In the genomic region with DNA sequence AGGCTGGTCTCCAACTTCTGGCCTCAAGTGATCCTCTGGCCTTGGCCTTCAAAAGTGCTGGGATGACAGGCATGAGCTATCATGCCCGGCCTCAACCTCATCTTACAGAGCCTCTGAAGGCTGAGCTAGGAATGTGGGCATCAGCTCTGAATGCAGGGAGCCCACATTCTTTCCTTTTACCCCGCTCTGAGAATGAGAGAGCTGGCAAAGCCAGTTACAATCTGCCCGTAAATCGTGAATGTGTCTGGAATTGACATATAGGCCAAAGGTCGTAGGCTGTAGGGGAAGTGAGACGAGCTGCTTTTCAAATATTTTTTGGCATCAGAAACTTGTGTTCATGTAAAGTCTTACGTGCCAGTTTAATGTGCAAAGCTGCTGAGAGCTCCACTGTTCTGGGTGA, we compare ENCODE assay signal across 24 cellular contexts. TPM values are rescaled to one million over a fixed set of nuclear protein-coding genes. Genes with fewer than 3 reads are reported as not detected.
DNase-seq lines count a peak whose midpoint lies in the region; ATAC-seq and TF ChIP-seq lines count a peak whose summit lies in the region.
"Had no signal": no experiment of that assay in that cellular context is flagged by ENCODE, and none has a peak within 500 bp of the region (broad histone marks: within the 10 kb centered on the region; RNA-seq: fewer than 3 reads in every experiment).

No MANE protein-coding gene starts in this region.

- H4K12ac ChIP-seq in trophoblast cell (ENCODE audit: low read depth, low read length): no peak overlapping the region

- TF ChIP-seq CTCF in Peyer's patch (IDR thresholded peaks at IDR 0.05): no peak
- TF ChIP-seq CTCF in foreskin keratinocyte (conservative IDR thresholded peaks at IDR 0.05): no peak

- peak in 1 of 3 donors; percentile 49 for DNase-seq in Peyer's patch
- DNase-seq in foreskin keratinocyte: peak; percentile 32 to 59
- peak in 1 of 2 donors; percentile 34 for DNase-seq in trophoblast cell
- no peak for DNase-seq in Karpas-422
- DNase-seq in COLO668 (lab: John Stamatoyannopoulos, UW; ENCODE audit: unreplicated experiment): no peak
- DNase-seq: activated T-cell treated with anti-CD3 and anti-CD28 coated beads, Interleukin-2, amount 50 U/mL, for 1 hour; BE2C; Calu3; endodermal cell; IMR-90; left ventricle myocardium superior; NCI-H1694 treated with DMSO at 0.1 percent for 48 hours; NCI-H526; stimulated activated CD4-positive, alpha-beta T cell treated with anti-CD3 and anti-CD28 coated beads, Interleukin-2, amount 100 ng/mL, for 48 hours; stimulated activated naive B cell treated with anti-CD40 and anti-IgM and Interleukin-4, amounts not matched to agents 10 μg/mL and 1 μg/mL and 100 μg/mL, for 72 hours had no signal

- no CpG with 5 or more reads among the region's 7 CpGs for WGBS in trophoblast cell (ENCODE audit: extremely low coverage, insufficient coverage, insufficient read length)

- H4K91ac ChIP-seq in trophoblast cell (ENCODE audit: low read depth, low read length): no peak overlapping the region

- H3K79me1 ChIP-seq in trophoblast cell (ENCODE audit: low read length): no peaks in the 10 kb centered on the region

- no peak overlapping the region for H3K9ac ChIP-seq in BLaER1 treated with 17β-estradiol and CSF1 and Interleukin-3, amounts not matched to agents 10 nM and 100 nM
- H3K9ac ChIP-seq in trophoblast cell (ENCODE audit: low read length): no peak overlapping the region
- H3K9ac ChIP-seq in Karpas-422 (ENCODE audit: low read length): no peak overlapping the region

- H4K8ac ChIP-seq in trophoblast cell (ENCODE audit: low read depth, low read length): no peak overlapping the region

- H3K23ac ChIP-seq in trophoblast cell (ENCODE audit: low read length): no peak overlapping the region

- no peak overlapping the region for H3K4me3 ChIP-seq in BLaER1 treated with 17β-estradiol and CSF1 and Interleukin-3, amounts not matched to agents 10 nM and 100 nM
- H3K4me3 ChIP-seq in Peyer's patch: peak overlapping the region in 1 of 4 donors; percentile 23
- H3K4me3 ChIP-seq in trophoblast cell (ENCODE audit: low read depth, low read length): no peak overlapping the region
- no peak overlapping the region for H3K4me3 ChIP-seq in Karpas-422 (ENCODE audit: low read length)
- H3K4me3 ChIP-seq: coronary artery had no signal

- peak overlapping the region in 9 of 11 experiments; percentile 17 to 69 (median 50); a peak in 12 of 22 replicates for H3K4me2 ChIP-seq in BLaER1 treated with 17β-estradiol and CSF1 and Interleukin-3, amounts not matched to agents 10 nM and 100 nM
- H3K4me2 ChIP-seq in trophoblast cell (ENCODE audit: low read length) (peak overlapping the region; percentile 26), Karpas-422 (ENCODE audit: low read depth, low read length, poor library complexity, severe bottlenecking) (no peak overlapping the region)

- H4K20me1 ChIP-seq in BLaER1 treated with 17β-estradiol and CSF1 and Interleukin-3, amounts not matched to agents 10 nM and 100 nM: no peaks in the 10 kb centered on the region; a peak in 1 of 22 replicates
- no peaks in the 10 kb centered on the region for H4K20me1 ChIP-seq in Karpas-422 (ENCODE audit: insufficient read depth, low read depth, low read length)

- no peak for ATAC-seq in foreskin keratinocyte
- ATAC-seq in GM21528 (IDR thresholded peaks at IDR 0.05; ENCODE audit: low FRiP score, unreplicated experiment): no peak
- ATAC-seq in HG03108 (IDR thresholded peaks at IDR 0.05; ENCODE audit: unreplicated experiment): no peak
- ATAC-seq: activated CD4-positive, CD25-positive, alpha-beta regulatory T cell treated with anti-CD3 and anti-CD28 coated beads, Interleukin-2, amount 50 U/mL, for 24 hours; stimulated activated naive B cell treated with anti-CD40 and anti-IgM and Interleukin-4, amounts not matched to agents 10 μg/mL and 1 μg/mL and 100 μg/mL, for 72 hours had no signal

- H3K4me1 ChIP-seq in BLaER1 treated with 17β-estradiol and CSF1 and Interleukin-3, amounts not matched to agents 10 nM and 100 nM: peaks cover 0 to 33% (median 21%) of the 10 kb centered on the region in 10 experiments; a peak in 14 of 20 replicates
- peaks cover 0 to 17% (median 8%) of the 10 kb centered on the region in 4 donors for H3K4me1 ChIP-seq in Peyer's patch
- peaks cover 18% of the 10 kb centered on the region for H3K4me1 ChIP-seq in foreskin keratinocyte
- peaks cover 5 to 11% of the 10 kb centered on the region in 2 experiments for H3K4me1 ChIP-seq in trophoblast cell (ENCODE audit: control insufficient read depth in 1 of 2, insufficient read depth in 2 of 2, low read length in 2 of 2)
- no peaks in the 10 kb centered on the region for H3K4me1 ChIP-seq in Karpas-422 (ENCODE audit: low read length)
- H3K4me1 ChIP-seq: BE2C had no signal

- H3K4ac ChIP-seq in trophoblast cell (ENCODE audit: low read depth, low read length): no peak overlapping the region

- H3K14ac ChIP-seq in trophoblast cell (ENCODE audit: low read length): no peak overlapping the region

- H2BK5ac ChIP-seq in trophoblast cell (ENCODE audit: low read depth, low read length, poor library complexity): no peak overlapping the region

- H2BK12ac ChIP-seq in trophoblast cell (ENCODE audit: low read length): no peak overlapping the region

- H3K36me3 ChIP-seq in BLaER1 treated with 17β-estradiol and CSF1 and Interleukin-3, amounts not matched to agents 10 nM and 100 nM: no peaks in the 10 kb centered on the region
- H3K36me3 ChIP-seq in Peyer's patch: peaks cover 0 to 13% (median 3%) of the 10 kb centered on the region in 3 donors
- no peaks in the 10 kb centered on the region for H3K36me3 ChIP-seq in trophoblast cell (ENCODE audit: control insufficient read depth in 1 of 2, insufficient read depth in 2 of 2, low read length in 2 of 2)
- H3K36me3 ChIP-seq in Karpas-422 (ENCODE audit: insufficient read depth, low read length): no peaks in the 10 kb centered on the region
- H3K36me3 ChIP-seq: BE2C had no signal

- no peak overlapping the region for H3K27ac ChIP-seq in BLaER1 treated with 17β-estradiol and CSF1 and Interleukin-3, amounts not matched to agents 10 nM and 100 nM
- H3K27ac ChIP-seq in Peyer's patch (peak overlapping the region in 3 of 4 donors; percentile 82 to 97 (median 94)), foreskin keratinocyte (peak overlapping the region; percentile 85), trophoblast cell (ENCODE audit: low read depth, low read length) (no peak overlapping the region), Karpas-422 (ENCODE audit: low read length) (no peak overlapping the region)
- H3K27ac ChIP-seq: coronary artery had no signal

- H2AK5ac ChIP-seq in trophoblast cell (ENCODE audit: low read length): no peak overlapping the region

- no peak for TF ChIP-seq POLR2A in Peyer's patch (IDR thresholded peaks at IDR 0.05)

- H3K9me3 ChIP-seq in BLaER1 treated with 17β-estradiol and CSF1 and Interleukin-3, amounts not matched to agents 10 nM and 100 nM (replicated peaks in 1 of 11): no peaks in the 10 kb centered on the region
- H3K9me3 ChIP-seq in Peyer's patch (no peaks in the 10 kb centered on the region), trophoblast cell (ENCODE audit: insufficient read depth, low read depth, low read length) (peaks cover 1% of the 10 kb centered on the region), Karpas-422 (ENCODE audit: low read length) (no peaks in the 10 kb centered on the region)
- H3K9me3 ChIP-seq: BE2C had no signal

- H3K9me2 ChIP-seq in Karpas-422 (replicated peaks; ENCODE audit: insufficient read depth, low read length): no peaks in the 10 kb centered on the region

- H3K79me2 ChIP-seq in trophoblast cell (ENCODE audit: control insufficient read depth, insufficient read depth, low read length, poor library complexity) (no peaks in the 10 kb centered on the region), Karpas-422 (ENCODE audit: low read length) (no peaks in the 10 kb centered on the region)

- no peak overlapping the region for H2BK120ac ChIP-seq in trophoblast cell (ENCODE audit: insufficient read depth, low read length, poor library complexity)

- H3K27me3 ChIP-seq in BLaER1 treated with 17β-estradiol and CSF1 and Interleukin-3, amounts not matched to agents 10 nM and 100 nM: no peaks in the 10 kb centered on the region
- H3K27me3 ChIP-seq in Peyer's patch (no peaks in the 10 kb centered on the region), foreskin keratinocyte (no peaks in the 10 kb centered on the region), trophoblast cell (ENCODE audit: insufficient read depth, low read length) (no peaks in the 10 kb centered on the region), Karpas-422 (ENCODE audit: low read length) (no peaks in the 10 kb centered on the region)
- H3K27me3 ChIP-seq: BE2C had no signal

- no peak overlapping the region for H3K18ac ChIP-seq in trophoblast cell (ENCODE audit: low read length)

- H2AFZ ChIP-seq in trophoblast cell (ENCODE audit: insufficient read depth, low read length, poor library complexity) (no peak overlapping the region), Karpas-422 (ENCODE audit: low read length) (no peak overlapping the region)

RNA-seq across cellular contexts. Expression of a gene that starts 4.5 kb away (rescaled TPM):
- 10 to 100 TPM; 16.3 to 45.3 (median 25.4) TPM for total RNA-seq in Peyer's patch
- total RNA-seq in foreskin keratinocyte: not detected in 2 replicates
- polyA plus RNA-seq in foreskin keratinocyte: not detected in 2 replicates
- polyA plus RNA-seq in trophoblast cell (2013): not detected in 2 replicates
- not detected in 2 replicates for total RNA-seq in Karpas-422 (2014; rRNA removed; shearing (Covaris generic); ENCODE audit: low replicate concordance)
- total RNA-seq: A673, bronchial epithelial cell, Calu3, endodermal cell, H1, IMR-90, left ventricle myocardium superior, pulmonary artery endothelial cell had no signal
- polyA plus RNA-seq: H1, IMR-90 had no signal

RNA-seq across cellular contexts. Expression of a gene that starts 38.5 kb away (rescaled TPM):
- total RNA-seq in Peyer's patch (1 to 10 TPM in 2 of 4 donors, under 1 TPM in 2; 0.35 to 2.0 (median 1.2) TPM), foreskin keratinocyte (not detected in 2 replicates)
- not detected in 2 replicates for polyA plus RNA-seq in foreskin keratinocyte
- not detected in 2 replicates for polyA plus RNA-seq in trophoblast cell (2013)
- not detected in 2 replicates for total RNA-seq in Karpas-422 (2014; rRNA removed; shearing (Covaris generic); ENCODE audit: low replicate concordance)
- total RNA-seq: A673, bronchial epithelial cell, Calu3, endodermal cell, H1, IMR-90, left ventricle myocardium superior, pulmonary artery endothelial cell had no signal
- polyA plus RNA-seq: IMR-90 had no signal

Comparison
In these comparisons a context has a peak if more than half of its experiments do, and no peak if none do; other contexts are left out.
1. H3K27ac ChIP-seq: peak in Peyer's patch (3 of 4) and foreskin keratinocyte (single experiment); none in BLaER1 treated with 17β-estradiol and CSF1 and Interleukin-3, amounts not matched to agents 10 nM and 100 nM (0 of 11), trophoblast cell (single experiment) and Karpas-422 (single experiment).
2. DNase-seq: peak in foreskin keratinocyte (2 of 2); none in Karpas-422 (single experiment) and COLO668 (single experiment).
3. RNA of a gene that starts 4.5 kb away (total RNA-seq): 16.3 to 45.3 TPM in Peyer's patch; not detected in foreskin keratinocyte and not detected in Karpas-422; every median in the first group is over 10 times any median in the second.